ENCODE assay signal across 8 cellular contexts in genomic region chr11:14358729-14359439, GRCh38. TPM values are rescaled to one million over a fixed set of nuclear protein-coding genes. Genes with fewer than 3 reads are reported as not detected.
DNase-seq lines count a peak whose midpoint lies in the region; ATAC-seq and TF ChIP-seq lines count a peak whose summit lies in the region.

RRAS2 (minus strand) TSS chr11:14359183; CDS start chr11:14358870, 313 bp downstream.

- H3K9me3 ChIP-seq in gastroesophageal sphincter (no peaks in the 10 kb centered on the region), osteoblast (ENCODE audit: low read depth, low read length) (no peaks in the 10 kb centered on the region)

- H3K4me2 ChIP-seq in osteoblast (ENCODE audit: insufficient read depth, low read length), result peak within 1 kb of the TSS; percentile 91

- H3K27me3 ChIP-seq in gastroesophageal sphincter (no peaks in the 10 kb centered on the region), osteoblast (ENCODE audit: insufficient read depth, low read length) (no peaks in the 10 kb centered on the region)

- H3K27ac ChIP-seq in gastroesophageal sphincter, result peak within 1 kb of the TSS; percentile 44 to 90 (median 86)
- peak within 1 kb of the TSS; percentile 75 for H3K27ac ChIP-seq in osteoblast (ENCODE audit: low read depth, low read length)
- no peak within 1 kb of the TSS for H3K27ac ChIP-seq in temporal lobe (ENCODE audit: low read depth, low read length)

- DNase-seq in COR-L47 (lab: John Stamatoyannopoulos, UW) (peak; percentile 66), osteoblast (ENCODE audit: insufficient read length, low spot score, missing footprints) (peak; percentile 90)
- peak; percentile 68 for DNase-seq in activated gamma-delta T cell treated with anti-CD3 and anti-CD28 coated beads, Interleukin-2, amount 50 U/mL, for 16 hours (ENCODE audit: low read depth)

- peak; percentile 93 for ATAC-seq in GM19397 (IDR thresholded peaks at IDR 0.05; ENCODE audit: unreplicated experiment)
- peak; percentile 85 for ATAC-seq in HG03565 (IDR thresholded peaks at IDR 0.05; ENCODE audit: unreplicated experiment)
- ATAC-seq in gastroesophageal sphincter, result peak; percentile 88

- H4K20me1 ChIP-seq in osteoblast (ENCODE audit: insufficient read depth, low read length), result peaks cover 21% of the 10 kb centered on the region

- H3K36me3 ChIP-seq in gastroesophageal sphincter, result no peaks in the 10 kb centered on the region
- no peaks in the 10 kb centered on the region for H3K36me3 ChIP-seq in osteoblast (ENCODE audit: insufficient read depth, low read length)

- H3K4me1 ChIP-seq in gastroesophageal sphincter, result peaks cover 0 to 27% (median 0%) of the 10 kb centered on the region in 3 donors
- H3K4me1 ChIP-seq in osteoblast (ENCODE audit: insufficient read depth, low read length), result peaks cover 9% of the 10 kb centered on the region

- peak in 3 of 4 experiments; percentile 13 to 32 (median 24) for TF ChIP-seq CTCF in gastroesophageal sphincter (IDR thresholded peaks at IDR 0.05)
- no peak for TF ChIP-seq CTCF in osteoblast (IDR thresholded peaks at IDR 0.05; ENCODE audit: extremely low read depth, low read depth, low read length)

- H3K4me3 ChIP-seq in gastroesophageal sphincter (peak within 1 kb of the TSS; percentile 54 to 96), osteoblast (ENCODE audit: insufficient read depth, low read length) (peak within 1 kb of the TSS; percentile 88)

- TF ChIP-seq POLR2A in Raji (IDR thresholded peaks at IDR 0.05; ENCODE audit: insufficient read depth, low read depth, low read length) (peak; percentile 87), gastroesophageal sphincter (IDR thresholded peaks at IDR 0.05) (peak; percentile 77 to 89)

- peaks cover 52% of the 10 kb centered on the region for H3K79me2 ChIP-seq in osteoblast (ENCODE audit: insufficient read depth, low read length)

- H2AFZ ChIP-seq in osteoblast (ENCODE audit: low read length), result peak within 1 kb of the TSS; percentile 69

- no peak for TF ChIP-seq EP300 in gastroesophageal sphincter (IDR thresholded peaks at IDR 0.05)

- WGBS in gastroesophageal sphincter (ENCODE audit: low coverage in 1 of 2), 2 donors, result 0% methylated on average over 3 to 4 of the region's 78 CpGs

RNA-seq across cellular contexts. Expression of gene RRAS2, which starts in this region (rescaled TPM):
- total RNA-seq in gastroesophageal sphincter (100 to 1,000 TPM in 1 of 4 donors, 10 to 100 TPM in 3; 44.0 to 110 (median 69.5) TPM), osteoblast (91.1 and 101 TPM in 2 replicates), temporal lobe (40.8 TPM)
